In the genomic region with DNA sequence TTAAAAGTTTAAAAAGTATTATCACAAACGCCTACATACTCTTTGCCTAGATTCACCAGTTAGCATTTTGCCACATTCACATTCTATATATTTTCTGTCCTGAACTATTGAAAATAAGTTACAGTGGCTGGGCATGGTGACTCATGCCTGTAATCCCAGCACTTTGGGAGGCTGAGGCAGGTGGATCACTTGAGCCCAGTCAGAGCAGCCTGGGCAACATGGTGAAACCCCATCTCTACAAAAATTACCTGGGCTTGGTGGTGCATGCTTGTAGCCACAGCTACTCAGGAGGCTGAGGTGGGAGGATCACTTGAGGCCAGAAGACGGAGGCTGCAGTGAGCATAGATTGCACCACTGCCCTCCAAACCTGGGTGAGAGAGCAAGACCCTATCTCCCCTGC, we compare ENCODE assay signal across 10 cellular contexts. TPM values are rescaled to one million over a fixed set of nuclear protein-coding genes. Genes with fewer than 3 reads are reported as not detected.
DNase-seq lines count a peak whose midpoint lies in the region; TF ChIP-seq lines count a peak whose summit lies in the region.
"Had no signal": no experiment of that assay in that cellular context is flagged by ENCODE, and none has a peak within 500 bp of the region (broad histone marks: within the 10 kb centered on the region; RNA-seq: fewer than 3 reads in every experiment).

No MANE protein-coding gene starts in this region.

- TF ChIP-seq POLR2A in thyroid gland (IDR thresholded peaks at IDR 0.05), result no peak

- H3K4me1 Mint-ChIP-seq in CD14-positive monocyte, result peaks cover 53% of the 10 kb centered on the region
- peaks cover 39% of the 10 kb centered on the region for H3K4me1 Mint-ChIP-seq in HFFc6 (ENCODE audit: low read depth)
- H3K4me1 Mint-ChIP-seq in activated naive CD8-positive, alpha-beta T cell treated with anti-CD3 and anti-CD28 coated beads for 36 hours, result peaks cover 39% of the 10 kb centered on the region
- H3K4me1 Mint-ChIP-seq in mesothelial cell of epicardium, result peaks cover 18% of the 10 kb centered on the region

- TF ChIP-seq CTCF in CD14-positive monocyte (IDR thresholded peaks at IDR 0.05) (no peak), HFFc6 (IDR thresholded peaks at IDR 0.05) (no peak), OCI-LY7 (conservative IDR thresholded peaks at IDR 0.05; ENCODE audit: low read length) (no peak), thyroid gland (IDR thresholded peaks at IDR 0.05) (no peak), mesothelial cell of epicardium (IDR thresholded peaks at IDR 0.05; ENCODE audit: unreplicated experiment) (no peak)

- H3K27me3 Mint-ChIP-seq in CD14-positive monocyte (ENCODE audit: low read depth in 3 of 3) (no peaks in the 10 kb centered on the region), HFFc6 (ENCODE audit: insufficient read depth) (no peaks in the 10 kb centered on the region; the same call in 1 of the 2 replicates), mesothelial cell of epicardium (ENCODE audit: low read depth) (no peaks in the 10 kb centered on the region)
- no peaks in the 10 kb centered on the region for H3K27me3 Mint-ChIP-seq in activated naive CD8-positive, alpha-beta T cell treated with anti-CD3 and anti-CD28 coated beads for 36 hours

- no peak for DNase-seq in CD14-positive monocyte (ENCODE audit: low spot score)
- no peak for DNase-seq in HFFc6
- no peak for DNase-seq in activated naive CD8-positive, alpha-beta T cell treated with anti-CD3 and anti-CD28 coated beads for 36 hours
- no peak for DNase-seq in OCI-LY7 (ENCODE audit: low spot score)
- DNase-seq in thyroid gland, result no peak
- DNase-seq in mesothelial cell of epicardium (ENCODE audit: low spot score in 2 of 2, unreplicated experiment in 2 of 2), result no peak
- DNase-seq in foreskin melanocyte, result no peak
- DNase-seq: amygdala had no signal

- H3K27ac Mint-ChIP-seq in CD14-positive monocyte, result peak overlapping the region; percentile 88 to 97 (median 95)
- H3K27ac Mint-ChIP-seq in HFFc6, result peak overlapping the region; percentile 97
- H3K27ac Mint-ChIP-seq in activated naive CD8-positive, alpha-beta T cell treated with anti-CD3 and anti-CD28 coated beads for 36 hours, result peak overlapping the region; percentile 94
- no peak overlapping the region for H3K27ac Mint-ChIP-seq in mesothelial cell of epicardium

- H3K4me3 Mint-ChIP-seq in CD14-positive monocyte (no peak overlapping the region), HFFc6 (peak overlapping the region; percentile 87), mesothelial cell of epicardium (no peak overlapping the region)
- no peak overlapping the region for H3K4me3 Mint-ChIP-seq in activated naive CD8-positive, alpha-beta T cell treated with anti-CD3 and anti-CD28 coated beads for 36 hours

- CTCF ChIA-PET in OCI-LY7 (lab: Charles Lee; ENCODE audit: unreplicated experiment), result no interaction called here

- H3K4me1 ChIP-seq in muscle layer of duodenum (ENCODE audit: control insufficient read depth in 1 of 2, insufficient read depth in 2 of 2, low read length in 2 of 2), result peaks cover 12 to 36% of the 10 kb centered on the region in 2 donors
- peaks cover 14% of the 10 kb centered on the region for H3K4me1 ChIP-seq in OCI-LY7 (ENCODE audit: insufficient read depth, low read length, poor library complexity, severe bottlenecking)
- H3K4me1 ChIP-seq in thyroid gland, result peaks cover 13 to 22% of the 10 kb centered on the region in 2 donors

- H2AFZ ChIP-seq in OCI-LY7 (ENCODE audit: low read length), result no peak overlapping the region

- 94 to 96% methylated on average over 2 of the region's 2 CpGs for WGBS in thyroid gland, 2 donors

- no peaks in the 10 kb centered on the region for H3K9me2 ChIP-seq in OCI-LY7 (ENCODE audit: insufficient read depth, low read length)

- BruUV-seq in OCI-LY7 (replicated peaks; lab: Mats Ljungman, UMichigan), result no TSS peak

- peaks cover 8 to 9% of the 10 kb centered on the region in 2 donors for H3K36me3 ChIP-seq in muscle layer of duodenum (ENCODE audit: control insufficient read depth in 1 of 2, insufficient read depth in 2 of 2, low read length in 2 of 2)
- H3K36me3 ChIP-seq in OCI-LY7 (ENCODE audit: insufficient read depth, low read length), result peaks cover 49% of the 10 kb centered on the region
- H3K36me3 ChIP-seq in thyroid gland, result peaks cover 0 to 23% of the 10 kb centered on the region in 2 donors

- peaks cover 24 to 41% of the 10 kb centered on the region in 2 donors for H3K36me3 Mint-ChIP-seq in CD14-positive monocyte
- peaks cover 23% of the 10 kb centered on the region for H3K36me3 Mint-ChIP-seq in HFFc6 (ENCODE audit: low read depth)
- peaks cover 38% of the 10 kb centered on the region for H3K36me3 Mint-ChIP-seq in activated naive CD8-positive, alpha-beta T cell treated with anti-CD3 and anti-CD28 coated beads for 36 hours
- peaks cover 10% of the 10 kb centered on the region for H3K36me3 Mint-ChIP-seq in mesothelial cell of epicardium

- H3K4me3 ChIP-seq in muscle layer of duodenum (ENCODE audit: low read depth in 1 of 2, low read length in 2 of 2) (no peak overlapping the region), OCI-LY7 (ENCODE audit: low read depth, low read length, poor library complexity, severe bottlenecking) (no peak overlapping the region), thyroid gland (replicated peaks in 1 of 3) (no peak overlapping the region)
- H3K4me3 ChIP-seq: right atrium auricular region had no signal

- no peak overlapping the region for H3K4me2 ChIP-seq in OCI-LY7 (ENCODE audit: low read length)

- H3K9me3 ChIP-seq in muscle layer of duodenum (ENCODE audit: control insufficient read depth in 1 of 2, low read length in 2 of 2) (no peaks in the 10 kb centered on the region), OCI-LY7 (ENCODE audit: low read length) (no peaks in the 10 kb centered on the region), thyroid gland (no peaks in the 10 kb centered on the region)
- H3K9me3 ChIP-seq: right atrium auricular region had no signal

- H3K27me3 ChIP-seq in muscle layer of duodenum (ENCODE audit: low read depth, low read length) (no peaks in the 10 kb centered on the region), thyroid gland (no peaks in the 10 kb centered on the region)
- H3K27me3 ChIP-seq: right atrium auricular region had no signal

- POLR2A ChIA-PET in OCI-LY7 (lab: Charles Lee), result interaction anchor here (0.6 kb wide), 2 partner anchors 174 to 367 kb away, joined by 4 to 6 read pairs; no protein-coding TSS in a partner anchor

- peaks cover 63% of the 10 kb centered on the region for H3K79me2 ChIP-seq in OCI-LY7 (ENCODE audit: insufficient read depth, low read depth, low read length)

- H4K20me1 ChIP-seq in OCI-LY7 (ENCODE audit: insufficient read depth, low read length), result 0 out of 2 replicates have a peak, but pooled peaks cover 13% of the 10 kb centered on the region

- H3K27ac ChIP-seq in muscle layer of duodenum (ENCODE audit: low read length), result peak overlapping the region; percentile 51
- H3K27ac ChIP-seq in OCI-LY7 (ENCODE audit: low read depth, low read length, poor library complexity, severe bottlenecking), result no peak overlapping the region
- no peak overlapping the region for H3K27ac ChIP-seq in thyroid gland

- H3K9me3 Mint-ChIP-seq in CD14-positive monocyte (peaks cover 0 to 1% (median 0%) of the 10 kb centered on the region in 7 donors), HFFc6 (no peaks in the 10 kb centered on the region), mesothelial cell of epicardium (no peaks in the 10 kb centered on the region)
- no peaks in the 10 kb centered on the region for H3K9me3 Mint-ChIP-seq in activated naive CD8-positive, alpha-beta T cell treated with anti-CD3 and anti-CD28 coated beads for 36 hours

- intact Hi-C loops in CD14-positive monocyte (cut with micrococcal nuclease) (loop anchor here in 1 of 2 donors (5.0 kb wide), 1 partner anchor 46 kb away; no protein-coding TSS in a partner anchor), OCI-LY7 (cut with micrococcal nuclease; ENCODE audit: unreplicated experiment) (no loop called here), thyroid gland (cut with DNase I) (no loop called here)

RNA-seq across cellular contexts. Expression of gene ARPC1A, which starts 5.3 kb away (rescaled TPM):
- polyA plus RNA-seq in CD14-positive monocyte, result 100 to 1,000 TPM; 104 to 107 TPM
- total RNA-seq in HFFc6 (2021; fragmentation: NEBNext Ultra II Directional; extraction: Animal tissue kit (Norgen Biotek cat#: 25700)), result 100 to 1,000 TPM; 261 to 285 (median 281) TPM
- 10 to 100 TPM; 55.0 to 55.9 TPM for total RNA-seq in activated naive CD8-positive, alpha-beta T cell treated with anti-CD3 and anti-CD28 coated beads for 36 hours
- total RNA-seq in OCI-LY7 (2014; rRNA removed; shearing (Covaris generic)), result 51.0 and 71.8 TPM in 2 replicates
- 101 and 108 TPM in 2 replicates for total RNA-seq in OCI-LY7 (2022)
- total RNA-seq in thyroid gland, result 100 to 1,000 TPM; 120 to 183 (median 147) TPM
- 97.1 to 102 TPM (median 99.3 TPM) in 3 replicates for total RNA-seq in mesothelial cell of epicardium

RNA-seq across cellular contexts. Expression of gene ARPC1B, which starts 43.5 kb away (rescaled TPM):
- polyA plus RNA-seq in CD14-positive monocyte, result 1,000 to 10,000 TPM; 1,282 to 1,362 TPM
- 100 to 1,000 TPM; 233 to 281 (median 249) TPM for total RNA-seq in HFFc6 (2021; fragmentation: NEBNext Ultra II Directional; extraction: Animal tissue kit (Norgen Biotek cat#: 25700))
- 100 to 1,000 TPM; 256 to 258 TPM for total RNA-seq in activated naive CD8-positive, alpha-beta T cell treated with anti-CD3 and anti-CD28 coated beads for 36 hours
- 174 and 191 TPM in 2 replicates for total RNA-seq in OCI-LY7 (2014; rRNA removed; shearing (Covaris generic))
- total RNA-seq in OCI-LY7 (2022) (168 and 169 TPM in 2 replicates), thyroid gland (100 to 1,000 TPM; 214 to 273 (median 228) TPM), mesothelial cell of epicardium (30.0 to 35.3 TPM (median 32.5 TPM) in 3 replicates)

RNA-seq across cellular contexts. Expression of gene MYH16, which starts 58.4 kb away (rescaled TPM):
- not detected for polyA plus RNA-seq in CD14-positive monocyte
- under 1 TPM in 1 of 6 experiments, not detected in 5; 0.05 TPM for total RNA-seq in HFFc6 (2021; fragmentation: NEBNext Ultra II Directional; extraction: Animal tissue kit (Norgen Biotek cat#: 25700))
- total RNA-seq in activated naive CD8-positive, alpha-beta T cell treated with anti-CD3 and anti-CD28 coated beads for 36 hours, result not detected
- total RNA-seq in OCI-LY7 (2014; rRNA removed; shearing (Covaris generic)), result not detected in 2 replicates
- total RNA-seq in OCI-LY7 (2022) (not detected in 2 replicates), thyroid gland (not detected), mesothelial cell of epicardium (0.09 TPM in 1 of 3 replicates, not detected in the others)
- total RNA-seq: right atrium auricular region had no signal
